In genomic region chr1:247330548-247331171, GRCh38 we compare ENCODE assay signal across 8 cellular contexts.
A peak's percentile ranks its signal among the peaks of the same experiment; 100 is the strongest.
DNase-seq lines count a peak whose midpoint lies in the region; ATAC-seq and TF ChIP-seq lines count a peak whose summit lies in the region.

No MANE protein-coding gene starts in this region.

- peaks cover 23% of the 10 kb centered on the region for H3K4me1 ChIP-seq in mucosa of stomach (ENCODE audit: control insufficient read depth, insufficient read depth, low read length)

- H3K36me3 ChIP-seq in brain microvascular endothelial cell (replicated peaks) (peaks cover 32% of the 10 kb centered on the region), mucosa of stomach (ENCODE audit: control insufficient read depth, insufficient read depth, low read length) (no peaks in the 10 kb centered on the region)

- H3K27ac ChIP-seq in brain microvascular endothelial cell = peak overlapping the region; percentile 75

- H3K27me3 ChIP-seq in brain microvascular endothelial cell (replicated peaks) = no peaks in the 10 kb centered on the region
- H3K27me3 ChIP-seq in mucosa of stomach (ENCODE audit: control insufficient read depth, insufficient read depth, low read length) = no peaks in the 10 kb centered on the region

- H3K4me3 ChIP-seq in brain microvascular endothelial cell (ENCODE audit: low read depth, low read length) (peak overlapping the region; percentile 86), mucosa of stomach (ENCODE audit: low read length) (peak overlapping the region; percentile 27)

- TF ChIP-seq CTCF in brain microvascular endothelial cell (IDR thresholded peaks at IDR 0.05; ENCODE audit: low read depth, low read length, missing control alignments) = no peak

- H3K9me3 ChIP-seq in mucosa of stomach (ENCODE audit: control insufficient read depth, low read length) = no peaks in the 10 kb centered on the region

- H3K9ac ChIP-seq in mucosa of stomach (ENCODE audit: low read length) = peak overlapping the region; percentile 86

- ATAC-seq in GM18873 (IDR thresholded peaks at IDR 0.05; ENCODE audit: low FRiP score, unreplicated experiment) (peak; percentile 8), HG03457 (IDR thresholded peaks at IDR 0.05; ENCODE audit: unreplicated experiment) (peak; percentile 25), GM21360 (IDR thresholded peaks at IDR 0.05; ENCODE audit: unreplicated experiment) (no peak)

- DNase-seq in brain microvascular endothelial cell (no peak), midbrain (lab: John Stamatoyannopoulos, UW) (no peak), iPS-NIHi7 (ENCODE audit: extremely low spot score) (no peak)
- no peak for DNase-seq in effector CD4-positive, alpha-beta T cell

- in situ Hi-C loops in brain microvascular endothelial cell (cut with HindIII; ENCODE audit: low pct_ligation_motif_present, low sequenced_read_pairs) = no loop called here
